ENCODE assay signal across 17 cellular contexts in genomic region chr5:8216921-8217320, GRCh38.
DNase-seq lines count a peak whose midpoint lies in the region; TF ChIP-seq lines count a peak whose summit lies in the region.
"Had no signal": no experiment of that assay in that cellular context is flagged by ENCODE, and none has a peak within 500 bp of the region (broad histone marks: within the 10 kb centered on the region; RNA-seq: fewer than 3 reads in every experiment).

No MANE protein-coding gene starts in this region.

- peak overlapping the region; percentile 30 for H4K91ac ChIP-seq in neuronal stem cell (ENCODE audit: low read depth, low read length, poor library complexity)

- POLR2A ChIA-PET in MCF 10A (lab: Yijun Ruan, JAX): no interaction called here

- no peaks in the 10 kb centered on the region for H3K36me3 Mint-ChIP-seq in MCF 10A (ENCODE audit: insufficient read depth, unreplicated experiment)
- H3K36me3 Mint-ChIP-seq: CD8-positive, alpha-beta T cell had no signal

- no peaks in the 10 kb centered on the region for H3K27me3 ChIP-seq in breast epithelium
- H3K27me3 ChIP-seq in neuronal stem cell (ENCODE audit: control insufficient read depth in 3 of 3, insufficient read depth in 3 of 3, low read depth in 1 of 3, low read length in 3 of 3): no peaks in the 10 kb centered on the region
- H3K27me3 ChIP-seq: BLaER1 treated with 17β-estradiol and CSF1 and Interleukin-3, amounts not matched to agents 10 nM and 100 nM had no signal

- H3K79me1 ChIP-seq in neuronal stem cell (ENCODE audit: low read depth, low read length): no peaks in the 10 kb centered on the region

- H3K9me3 Mint-ChIP-seq in MCF 10A (ENCODE audit: unreplicated experiment): peaks cover 8% of the 10 kb centered on the region
- H3K9me3 Mint-ChIP-seq: CD4-positive, alpha-beta T cell had no signal

- H3K4ac ChIP-seq in neuronal stem cell (ENCODE audit: low read length): no peak overlapping the region

- no peak overlapping the region for H3K14ac ChIP-seq in neuronal stem cell (ENCODE audit: low read length)

- no peak overlapping the region for H3K4me2 ChIP-seq in neuronal stem cell (ENCODE audit: insufficient read depth, low read length, poor library complexity, severe bottlenecking)
- H3K4me2 ChIP-seq: A549; BLaER1 treated with 17β-estradiol and CSF1 and Interleukin-3, amounts not matched to agents 10 nM and 100 nM had no signal

- DNase-seq in MCF 10A (ENCODE audit: unreplicated experiment): no peak
- no peak for DNase-seq in breast epithelium (ENCODE audit: low spot score in 2 of 2)
- no peak for DNase-seq in neuronal stem cell (ENCODE audit: low spot score)
- DNase-seq in HK-2 (ENCODE audit: unreplicated experiment): no peak
- no peak for DNase-seq in RKO (ENCODE audit: low spot score)
- DNase-seq: AML-193; Caco-2; Calu3; CD4-positive, alpha-beta T cell; CD8-positive, alpha-beta T cell; DMS79 treated with DMSO at 0.1 percent for 48 hours; GF-D8 had no signal

- H3K4me3 Mint-ChIP-seq in MCF 10A (ENCODE audit: unreplicated experiment): no peak overlapping the region
- H3K4me3 Mint-ChIP-seq: B cell; CD4-positive, alpha-beta T cell; CD8-positive, alpha-beta T cell had no signal

- no peak for TF ChIP-seq CTCF in MCF 10A (IDR thresholded peaks at IDR 0.05; ENCODE audit: unreplicated experiment)
- no peak for TF ChIP-seq CTCF in breast epithelium (IDR thresholded peaks at IDR 0.05)

- no peak overlapping the region for H3K23ac ChIP-seq in neuronal stem cell (ENCODE audit: low read depth, low read length, poor library complexity)

- H3K4me1 ChIP-seq in breast epithelium: no peaks in the 10 kb centered on the region
- peaks cover 0 to 7% of the 10 kb centered on the region in 2 donors for H3K4me1 ChIP-seq in neuronal stem cell (ENCODE audit: control insufficient read depth in 2 of 2, insufficient read depth in 1 of 2, low read depth in 1 of 2, low read length in 2 of 2)
- H3K4me1 ChIP-seq: A549; BLaER1 treated with 17β-estradiol and CSF1 and Interleukin-3, amounts not matched to agents 10 nM and 100 nM; Caco-2 had no signal

- no peak overlapping the region for H2AFZ ChIP-seq in neuronal stem cell (ENCODE audit: low read length)

- intact Hi-C loops in MCF 10A (cut with micrococcal nuclease): no loop called here
- intact Hi-C loops in breast epithelium (cut with DNase I; ENCODE audit: low total_unique reads): no loop called here

- H3K36me3 ChIP-seq in breast epithelium: no peaks in the 10 kb centered on the region
- H3K36me3 ChIP-seq in neuronal stem cell (replicated peaks in 1 of 2; ENCODE audit: control insufficient read depth in 2 of 2, insufficient read depth in 2 of 2, low read length in 2 of 2): no peaks in the 10 kb centered on the region
- H3K36me3 ChIP-seq: BLaER1 treated with 17β-estradiol and CSF1 and Interleukin-3, amounts not matched to agents 10 nM and 100 nM had no signal

- peak overlapping the region; percentile 61 for H3K27ac Mint-ChIP-seq in MCF 10A (ENCODE audit: low read depth, unreplicated experiment)
- H3K27ac Mint-ChIP-seq: B cell; CD4-positive, alpha-beta T cell; CD8-positive, alpha-beta T cell had no signal

- H2BK120ac ChIP-seq in neuronal stem cell (ENCODE audit: low read depth, low read length): no peak overlapping the region

- no peak for TF ChIP-seq POLR2A in breast epithelium (IDR thresholded peaks at IDR 0.05)

- WGBS in neuronal stem cell (ENCODE audit: extremely low coverage in 2 of 2, insufficient read length in 2 of 2, insufficient replicate concordance in 1 of 2), 2 donors: no CpG with 5 or more reads among the region's 20 CpGs

- no peaks in the 10 kb centered on the region for H3K27me3 Mint-ChIP-seq in MCF 10A (ENCODE audit: insufficient read depth, unreplicated experiment)
- H3K27me3 Mint-ChIP-seq: B cell; CD4-positive, alpha-beta T cell had no signal

- peak overlapping the region; percentile 75 for H2BK5ac ChIP-seq in neuronal stem cell (ENCODE audit: low read length)

- H3K4me3 ChIP-seq in breast epithelium (no peak overlapping the region), neuronal stem cell (ENCODE audit: low read length in 2 of 2) (no peak overlapping the region)
- H3K4me3 ChIP-seq: A549; BLaER1 treated with 17β-estradiol and CSF1 and Interleukin-3, amounts not matched to agents 10 nM and 100 nM had no signal

- H3K4me1 Mint-ChIP-seq in MCF 10A (ENCODE audit: insufficient read depth, unreplicated experiment): no peaks in the 10 kb centered on the region
- H3K4me1 Mint-ChIP-seq: B cell had no signal

- BruUV-seq in MCF 10A (replicated peaks; lab: Mats Ljungman, UMichigan): no TSS peak

- peak overlapping the region; percentile 84 for H2AK5ac ChIP-seq in neuronal stem cell (ENCODE audit: low read depth, low read length)

- CTCF ChIA-PET in MCF 10A (lab: Yijun Ruan, JAX): no interaction called here

- H2BK15ac ChIP-seq in neuronal stem cell (ENCODE audit: low read length): no peak overlapping the region

- H3K9me3 ChIP-seq in breast epithelium (peaks cover 0 to 5% of the 10 kb centered on the region in 2 donors), neuronal stem cell (replicated peaks in 1 of 2; ENCODE audit: control insufficient read depth in 2 of 2, insufficient read depth in 1 of 2, low read depth in 1 of 2, low read length in 2 of 2) (no peaks in the 10 kb centered on the region)
- H3K9me3 ChIP-seq: A549, Caco-2 had no signal

- H3K18ac ChIP-seq in neuronal stem cell (ENCODE audit: low read length): no peak overlapping the region

- H2BK12ac ChIP-seq in neuronal stem cell (ENCODE audit: low read length): no peak overlapping the region

- no peak overlapping the region for H3K27ac ChIP-seq in breast epithelium
- no peak overlapping the region for H3K27ac ChIP-seq in neuronal stem cell (replicated peaks; ENCODE audit: low read length)
- H3K27ac ChIP-seq: 22Rv1; A549; BLaER1 treated with 17β-estradiol and CSF1 and Interleukin-3, amounts not matched to agents 10 nM and 100 nM; C4-2B had no signal

- H3K9ac ChIP-seq in neuronal stem cell (ENCODE audit: low read depth, low read length, poor library complexity): no peak overlapping the region
- H3K9ac ChIP-seq: BLaER1 treated with 17β-estradiol and CSF1 and Interleukin-3, amounts not matched to agents 10 nM and 100 nM had no signal

- H4K8ac ChIP-seq in neuronal stem cell (ENCODE audit: low read depth, low read length): no peak overlapping the region
